Comparison of ENCODE assay signal across 18 cellular contexts in genomic region chr10:43252166-43252784, GRCh38. TPM values are rescaled to one million over a fixed set of nuclear protein-coding genes. Genes with fewer than 3 reads are reported as not detected.
DNase-seq lines count a peak whose midpoint lies in the region; ATAC-seq and TF ChIP-seq lines count a peak whose summit lies in the region.
"Had no signal": no experiment of that assay in that cellular context is flagged by ENCODE, and none has a peak within 500 bp of the region (broad histone marks: within the 10 kb centered on the region; RNA-seq: fewer than 3 reads in every experiment).

No MANE protein-coding gene starts in this region.

- H3F3A ChIP-seq in smooth muscle cell (ENCODE audit: low read depth): no peaks in the 10 kb centered on the region

- 72 to 88% (median 85%) methylated on average over 4 to 9 of the region's 9 CpGs for WGBS in heart left ventricle, 4 donors
- WGBS in upper lobe of left lung, 2 donors: 84 to 93% methylated on average over 6 to 8 of the region's 9 CpGs
- WGBS in smooth muscle cell (ENCODE audit: low lambda C conversion rate): 88% methylated on average over 9 of the region's 9 CpGs

- no peaks in the 10 kb centered on the region for H3K79me2 ChIP-seq in smooth muscle cell (ENCODE audit: low read depth)
- H3K79me2 ChIP-seq: hepatocyte had no signal

- DNase-seq in heart left ventricle: peak in 3 of 5 donors; percentile 8 to 32 (median 10)
- no peak for DNase-seq in right atrium auricular region (ENCODE audit: low spot score)
- DNase-seq in nephron progenitor cell: peak; percentile 2
- peak; percentile 12 to 62 for DNase-seq in upper lobe of left lung
- DNase-seq in activated T-helper 1 cell treated with anti-CD3 and anti-CD28 coated beads, Interleukin-12 subunit alpha, Interleukin-12 subunit beta, Interleukin-2, Interleukin-4 antibody, amounts not matched to agents 30 ng/mL and 10 ng/mL and 1 ng/mL, durations not matched to agents 14 hours and 24 hours and 36 hours (ENCODE audit: low spot score): no peak
- no peak for DNase-seq in smooth muscle cell (lab: John Stamatoyannopoulos, UW; ENCODE audit: unreplicated experiment)
- DNase-seq: activated naive CD8-positive, alpha-beta T cell treated with anti-CD3 and anti-CD28 coated beads for 36 hours; activated T-cell treated with anti-CD3 and anti-CD28 coated beads, Interleukin-2, amount 50 U/mL, for 1 hour; MV-4-11; NCI-H187; NCI-H446; stimulated activated CD4-positive, alpha-beta T cell treated with anti-CD3 and anti-CD28 coated beads, Interleukin-4, amount 100 ng/mL, for 4 hours had no signal

- TF ChIP-seq CTCF in heart left ventricle (IDR thresholded peaks at IDR 0.05) (no peak), right atrium auricular region (IDR thresholded peaks at IDR 0.05) (no peak), nephron progenitor cell (IDR thresholded peaks at IDR 0.05) (no peak), upper lobe of left lung (IDR thresholded peaks at IDR 0.05) (no peak), smooth muscle cell (IDR thresholded peaks at IDR 0.05; ENCODE audit: borderline replicate concordance, insufficient read depth, poor library complexity, severe bottlenecking) (no peak)

- H3K9me3 Mint-ChIP-seq in IgD-negative memory B cell: peaks cover 0 to 2% (median 2%) of the 10 kb centered on the region in 3 donors
- peaks cover 2% of the 10 kb centered on the region for H3K9me3 Mint-ChIP-seq in nephron progenitor cell
- H3K9me3 Mint-ChIP-seq in activated T-helper 1 cell treated with anti-CD3 and anti-CD28 coated beads, Interleukin-12 subunit alpha, Interleukin-12 subunit beta, Interleukin-2, Interleukin-4 antibody, amounts not matched to agents 30 ng/mL and 10 ng/mL and 1 ng/mL, durations not matched to agents 14 hours and 24 hours and 36 hours: no peaks in the 10 kb centered on the region
- H3K9me3 Mint-ChIP-seq: activated naive CD8-positive, alpha-beta T cell treated with anti-CD3 and anti-CD28 coated beads for 36 hours had no signal

- TF ChIP-seq POLR2A in heart left ventricle (IDR thresholded peaks at IDR 0.05) (no peak), upper lobe of left lung (IDR thresholded peaks at IDR 0.05) (no peak)

- H3K9ac ChIP-seq in smooth muscle cell (ENCODE audit: low read depth): no peak overlapping the region
- H3K9ac ChIP-seq: KMS-11 had no signal

- TF ChIP-seq EP300 in upper lobe of left lung (IDR thresholded peaks at IDR 0.05): no peak

- H3K4me3 ChIP-seq in heart left ventricle: no peak overlapping the region
- no peak overlapping the region for H3K4me3 ChIP-seq in right atrium auricular region
- no peak overlapping the region for H3K4me3 ChIP-seq in upper lobe of left lung
- H3K4me3 ChIP-seq in smooth muscle cell: no peak overlapping the region
- H3K4me3 ChIP-seq: hepatocyte, SK-N-MC, skin epidermis had no signal

- H3K9me3 ChIP-seq in heart left ventricle (peaks cover 0 to 4% (median 0%) of the 10 kb centered on the region in 12 donors), right atrium auricular region (no peaks in the 10 kb centered on the region), upper lobe of left lung (no peaks in the 10 kb centered on the region), smooth muscle cell (replicated peaks; ENCODE audit: low read depth) (no peaks in the 10 kb centered on the region)

- no peak for ATAC-seq in heart left ventricle
- ATAC-seq in upper lobe of left lung (ENCODE audit: low FRiP score in 2 of 2): no peak

- H3K4me3 Mint-ChIP-seq in IgD-negative memory B cell (no peak overlapping the region), nephron progenitor cell (no peak overlapping the region)
- no peak overlapping the region for H3K4me3 Mint-ChIP-seq in activated T-helper 1 cell treated with anti-CD3 and anti-CD28 coated beads, Interleukin-12 subunit alpha, Interleukin-12 subunit beta, Interleukin-2, Interleukin-4 antibody, amounts not matched to agents 30 ng/mL and 10 ng/mL and 1 ng/mL, durations not matched to agents 14 hours and 24 hours and 36 hours
- H3K4me3 Mint-ChIP-seq: activated naive CD8-positive, alpha-beta T cell treated with anti-CD3 and anti-CD28 coated beads for 36 hours had no signal

- H3K27ac ChIP-seq in heart left ventricle: no peak overlapping the region
- H3K27ac ChIP-seq in right atrium auricular region: no peak overlapping the region
- no peak overlapping the region for H3K27ac ChIP-seq in upper lobe of left lung
- H3K27ac ChIP-seq in smooth muscle cell (ENCODE audit: low read depth): no peak overlapping the region
- H3K27ac ChIP-seq: hepatocyte, KMS-11, SK-N-MC, skin epidermis had no signal

- H3K36me3 Mint-ChIP-seq in IgD-negative memory B cell (no peaks in the 10 kb centered on the region), nephron progenitor cell (ENCODE audit: low read depth) (no peaks in the 10 kb centered on the region)
- H3K36me3 Mint-ChIP-seq in activated T-helper 1 cell treated with anti-CD3 and anti-CD28 coated beads, Interleukin-12 subunit alpha, Interleukin-12 subunit beta, Interleukin-2, Interleukin-4 antibody, amounts not matched to agents 30 ng/mL and 10 ng/mL and 1 ng/mL, durations not matched to agents 14 hours and 24 hours and 36 hours (ENCODE audit: low read depth): no peaks in the 10 kb centered on the region
- H3K36me3 Mint-ChIP-seq: activated naive CD8-positive, alpha-beta T cell treated with anti-CD3 and anti-CD28 coated beads for 36 hours had no signal

- intact Hi-C loops in heart left ventricle (cut with DNase I): no loop called here
- intact Hi-C loops in activated T-helper 1 cell treated with anti-CD3 and anti-CD28 coated beads, Interleukin-12 subunit alpha, Interleukin-12 subunit beta, Interleukin-2, Interleukin-4 antibody, amounts not matched to agents 30 ng/mL and 10 ng/mL and 1 ng/mL, durations not matched to agents 14 hours and 24 hours and 36 hours (cut with micrococcal nuclease): loop anchor here (10.0 kb wide), 1 partner anchor 387 kb away; no protein-coding TSS in a partner anchor

- H4K20me1 ChIP-seq in smooth muscle cell (ENCODE audit: low read depth): no peaks in the 10 kb centered on the region

- H3K4me1 ChIP-seq in heart left ventricle (peaks cover 0 to 16% (median 0%) of the 10 kb centered on the region in 12 donors), right atrium auricular region (peaks cover 0 to 11% of the 10 kb centered on the region in 2 donors), upper lobe of left lung (peaks cover 5 to 18% (median 14%) of the 10 kb centered on the region in 4 donors), smooth muscle cell (ENCODE audit: low read depth) (no peaks in the 10 kb centered on the region)

- no peak overlapping the region for H2AFZ ChIP-seq in smooth muscle cell (ENCODE audit: low read depth)
- H2AFZ ChIP-seq: hepatocyte had no signal

- H3K27ac Mint-ChIP-seq in IgD-negative memory B cell: peak overlapping the region in 2 of 3 donors; percentile 16 to 40
- no peak overlapping the region for H3K27ac Mint-ChIP-seq in nephron progenitor cell
- no peak overlapping the region for H3K27ac Mint-ChIP-seq in activated T-helper 1 cell treated with anti-CD3 and anti-CD28 coated beads, Interleukin-12 subunit alpha, Interleukin-12 subunit beta, Interleukin-2, Interleukin-4 antibody, amounts not matched to agents 30 ng/mL and 10 ng/mL and 1 ng/mL, durations not matched to agents 14 hours and 24 hours and 36 hours
- H3K27ac Mint-ChIP-seq: activated naive CD8-positive, alpha-beta T cell treated with anti-CD3 and anti-CD28 coated beads for 36 hours had no signal

- H3K36me3 ChIP-seq in heart left ventricle (no peaks in the 10 kb centered on the region), right atrium auricular region (no peaks in the 10 kb centered on the region), upper lobe of left lung (no peaks in the 10 kb centered on the region), smooth muscle cell (ENCODE audit: low read depth) (no peaks in the 10 kb centered on the region)

- no peak overlapping the region for H3K4me2 ChIP-seq in smooth muscle cell
- H3K4me2 ChIP-seq: hepatocyte, KMS-11 had no signal

- H3K4me1 Mint-ChIP-seq in IgD-negative memory B cell (peaks cover 0 to 6% (median 5%) of the 10 kb centered on the region in 3 donors), nephron progenitor cell (peaks cover 54% of the 10 kb centered on the region)
- peaks cover 6% of the 10 kb centered on the region for H3K4me1 Mint-ChIP-seq in activated T-helper 1 cell treated with anti-CD3 and anti-CD28 coated beads, Interleukin-12 subunit alpha, Interleukin-12 subunit beta, Interleukin-2, Interleukin-4 antibody, amounts not matched to agents 30 ng/mL and 10 ng/mL and 1 ng/mL, durations not matched to agents 14 hours and 24 hours and 36 hours (ENCODE audit: low read depth)

- H3K27me3 ChIP-seq in heart left ventricle (peaks cover 0 to 7% (median 0%) of the 10 kb centered on the region in 9 donors), right atrium auricular region (no peaks in the 10 kb centered on the region), upper lobe of left lung (no peaks in the 10 kb centered on the region), smooth muscle cell (ENCODE audit: low read depth) (no peaks in the 10 kb centered on the region)
- H3K27me3 ChIP-seq: hepatocyte had no signal

- H3K27me3 Mint-ChIP-seq in IgD-negative memory B cell (peaks cover 8% of the 10 kb centered on the region), nephron progenitor cell (ENCODE audit: low read depth, poor library complexity) (peaks cover 6% of the 10 kb centered on the region)
- peaks cover 10% of the 10 kb centered on the region for H3K27me3 Mint-ChIP-seq in activated T-helper 1 cell treated with anti-CD3 and anti-CD28 coated beads, Interleukin-12 subunit alpha, Interleukin-12 subunit beta, Interleukin-2, Interleukin-4 antibody, amounts not matched to agents 30 ng/mL and 10 ng/mL and 1 ng/mL, durations not matched to agents 14 hours and 24 hours and 36 hours (ENCODE audit: insufficient read depth)
- H3K27me3 Mint-ChIP-seq: activated naive CD8-positive, alpha-beta T cell treated with anti-CD3 and anti-CD28 coated beads for 36 hours had no signal

RNA-seq across cellular contexts. Expression of gene RASGEF1A, which starts 14.6 kb away (rescaled TPM):
- total RNA-seq in heart left ventricle (1 to 10 TPM in 6 of 9 donors, under 1 TPM in 3; 0.49 to 5.1 (median 1.4) TPM), right atrium auricular region (1 to 10 TPM; 2.9 to 3.0 TPM), upper lobe of left lung (1 to 10 TPM; 2.3 to 8.4 (median 4.9) TPM), smooth muscle cell (5.9 and 8.9 TPM in 2 replicates)
- polyA plus RNA-seq in heart left ventricle (under 1 TPM; 0.14 to 0.42 TPM), IgD-negative memory B cell (0.86 TPM), smooth muscle cell (7.7 and 7.9 TPM in 2 replicates)
- total RNA-seq in activated T-helper 1 cell treated with anti-CD3 and anti-CD28 coated beads, Interleukin-12 subunit alpha, Interleukin-12 subunit beta, Interleukin-2, Interleukin-4 antibody, amounts not matched to agents 30 ng/mL and 10 ng/mL and 1 ng/mL, durations not matched to agents 14 hours and 24 hours and 36 hours: 0.78 and 2.0 TPM in 2 replicates
- total RNA-seq: HT-29 had no signal

Comparison
In these comparisons a context has a peak if more than half of its experiments do, and no peak if none do; other contexts are left out.
1. DNase-seq: peak in heart left ventricle (3 of 5), nephron progenitor cell (single experiment) and upper lobe of left lung (2 of 2); none in right atrium auricular region (single experiment), activated T-helper 1 cell treated with anti-CD3 and anti-CD28 coated beads, Interleukin-12 subunit alpha, Interleukin-12 subunit beta, Interleukin-2, Interleukin-4 antibody, amounts not matched to agents 30 ng/mL and 10 ng/mL and 1 ng/mL, durations not matched to agents 14 hours and 24 hours and 36 hours (single experiment) and smooth muscle cell (single experiment).
2. H3K27ac Mint-ChIP-seq: peak in IgD-negative memory B cell (2 of 3); none in nephron progenitor cell (single experiment) and activated T-helper 1 cell treated with anti-CD3 and anti-CD28 coated beads, Interleukin-12 subunit alpha, Interleukin-12 subunit beta, Interleukin-2, Interleukin-4 antibody, amounts not matched to agents 30 ng/mL and 10 ng/mL and 1 ng/mL, durations not matched to agents 14 hours and 24 hours and 36 hours (single experiment).